In the genomic region with DNA sequence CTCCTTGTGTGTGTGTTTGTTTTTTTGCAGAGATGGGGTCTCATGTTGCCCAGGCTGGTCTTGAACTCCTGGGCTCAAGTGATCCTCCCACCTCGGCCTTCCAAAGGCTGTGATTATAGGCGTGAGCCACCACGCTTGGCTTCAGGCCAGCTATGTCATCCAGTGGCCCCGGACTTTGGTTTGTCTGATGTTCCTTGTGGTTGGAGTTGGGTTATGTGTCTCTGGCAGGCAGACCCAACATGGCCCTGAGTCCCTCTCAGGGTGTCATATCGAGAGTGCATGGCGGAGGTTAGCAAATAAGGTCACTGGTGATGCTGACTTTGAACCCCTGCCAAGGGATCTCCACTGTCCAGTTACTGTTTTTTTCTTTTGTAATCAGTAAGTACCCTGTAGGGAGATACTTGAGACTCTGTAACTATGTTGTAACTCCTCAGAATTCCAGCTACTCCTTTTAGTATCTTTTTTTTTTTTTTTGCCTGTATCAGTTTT, we compare ENCODE assay signal across 3 cellular contexts.
TF ChIP-seq lines count a peak whose summit lies in the region.

No MANE protein-coding gene starts in this region.

TF ChIP-seq in IMR-90, 13 proteins besides CTCF, POLR2A, EP300 and RAD21 (continued from another document):
- TF ChIP-seq, protein P1, sequence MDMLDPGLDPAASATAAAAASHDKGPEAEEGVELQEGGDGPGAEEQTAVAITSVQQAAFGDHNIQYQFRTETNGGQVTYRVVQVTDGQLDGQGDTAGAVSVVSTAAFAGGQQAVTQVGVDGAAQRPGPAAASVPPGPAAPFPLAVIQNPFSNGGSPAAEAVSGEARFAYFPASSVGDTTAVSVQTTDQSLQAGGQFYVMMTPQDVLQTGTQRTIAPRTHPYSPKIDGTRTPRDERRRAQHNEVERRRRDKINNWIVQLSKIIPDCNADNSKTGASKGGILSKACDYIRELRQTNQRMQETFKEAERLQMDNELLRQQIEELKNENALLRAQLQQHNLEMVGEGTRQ (IDR thresholded peaks at IDR 0.05; ENCODE audit: low read depth, low read length), result no peak
- no peak for TF ChIP-seq MAFK (IDR thresholded peaks at IDR 0.05; ENCODE audit: low read depth, low read length)
- TF ChIP-seq FOS (IDR thresholded peaks at IDR 0.05; ENCODE audit: low read depth, low read length), result no peak
- TF ChIP-seq BHLHE40 (IDR thresholded peaks at IDR 0.05; ENCODE audit: low read depth, low read length), result no peak
- TF ChIP-seq RFX5 (IDR thresholded peaks at IDR 0.05; ENCODE audit: low read depth, low read length), result no peak
- no peak for TF ChIP-seq MAZ (IDR thresholded peaks at IDR 0.05; ENCODE audit: borderline replicate concordance, low read depth, low read length)
- no peak for TF ChIP-seq CEBPB (IDR thresholded peaks at IDR 0.05; ENCODE audit: low read depth, low read length)
- no peak for TF ChIP-seq CHD1 (IDR thresholded peaks at IDR 0.05; ENCODE audit: low read depth, low read length)
- TF ChIP-seq NFE2L2 (IDR thresholded peaks at IDR 0.05; ENCODE audit: low read depth, low read length), result no peak
- TF ChIP-seq MXI1 (IDR thresholded peaks at IDR 0.05; ENCODE audit: borderline replicate concordance, low read depth, low read length), result no peak
- TF ChIP-seq, protein P2, sequence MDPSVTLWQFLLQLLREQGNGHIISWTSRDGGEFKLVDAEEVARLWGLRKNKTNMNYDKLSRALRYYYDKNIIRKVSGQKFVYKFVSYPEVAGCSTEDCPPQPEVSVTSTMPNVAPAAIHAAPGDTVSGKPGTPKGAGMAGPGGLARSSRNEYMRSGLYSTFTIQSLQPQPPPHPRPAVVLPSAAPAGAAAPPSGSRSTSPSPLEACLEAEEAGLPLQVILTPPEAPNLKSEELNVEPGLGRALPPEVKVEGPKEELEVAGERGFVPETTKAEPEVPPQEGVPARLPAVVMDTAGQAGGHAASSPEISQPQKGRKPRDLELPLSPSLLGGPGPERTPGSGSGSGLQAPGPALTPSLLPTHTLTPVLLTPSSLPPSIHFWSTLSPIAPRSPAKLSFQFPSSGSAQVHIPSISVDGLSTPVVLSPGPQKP (IDR thresholded peaks at IDR 0.05; ENCODE audit: borderline replicate concordance, low read depth, low read length), result no peak
- TF ChIP-seq RCOR1 (IDR thresholded peaks at IDR 0.05; ENCODE audit: insufficient replicate concordance, low read length), result no peak
TF ChIP-seq in IMR-90: peak in this region for 0.

TF ChIP-seq in WTC11, 78 proteins besides CTCF, POLR2A, EP300 and RAD21:
- TF ChIP-seq, protein P3, sequence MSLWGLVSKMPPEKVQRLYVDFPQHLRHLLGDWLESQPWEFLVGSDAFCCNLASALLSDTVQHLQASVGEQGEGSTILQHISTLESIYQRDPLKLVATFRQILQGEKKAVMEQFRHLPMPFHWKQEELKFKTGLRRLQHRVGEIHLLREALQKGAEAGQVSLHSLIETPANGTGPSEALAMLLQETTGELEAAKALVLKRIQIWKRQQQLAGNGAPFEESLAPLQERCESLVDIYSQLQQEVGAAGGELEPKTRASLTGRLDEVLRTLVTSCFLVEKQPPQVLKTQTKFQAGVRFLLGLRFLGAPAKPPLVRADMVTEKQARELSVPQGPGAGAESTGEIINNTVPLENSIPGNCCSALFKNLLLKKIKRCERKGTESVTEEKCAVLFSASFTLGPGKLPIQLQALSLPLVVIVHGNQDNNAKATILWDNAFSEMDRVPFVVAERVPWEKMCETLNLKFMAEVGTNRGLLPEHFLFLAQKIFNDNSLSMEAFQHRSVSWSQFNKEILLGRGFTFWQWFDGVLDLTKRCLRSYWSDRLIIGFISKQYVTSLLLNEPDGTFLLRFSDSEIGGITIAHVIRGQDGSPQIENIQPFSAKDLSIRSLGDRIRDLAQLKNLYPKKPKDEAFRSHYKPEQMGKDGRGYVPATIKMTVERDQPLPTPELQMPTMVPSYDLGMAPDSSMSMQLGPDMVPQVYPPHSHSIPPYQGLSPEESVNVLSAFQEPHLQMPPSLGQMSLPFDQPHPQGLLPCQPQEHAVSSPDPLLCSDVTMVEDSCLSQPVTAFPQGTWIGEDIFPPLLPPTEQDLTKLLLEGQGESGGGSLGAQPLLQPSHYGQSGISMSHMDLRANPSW (CRISPR knock-in tag; conservative IDR thresholded peaks at IDR 0.05; ENCODE audit: low read depth), result no peak
- no peak for TF ChIP-seq HMGA2 (CRISPR knock-in tag; IDR thresholded peaks at IDR 0.05)
- no peak for TF ChIP-seq SP1 (CRISPR knock-in tag; conservative IDR thresholded peaks at IDR 0.05)
- no peak for TF ChIP-seq ATF1 (CRISPR knock-in tag; IDR thresholded peaks at IDR 0.05)
- TF ChIP-seq, protein P4, sequence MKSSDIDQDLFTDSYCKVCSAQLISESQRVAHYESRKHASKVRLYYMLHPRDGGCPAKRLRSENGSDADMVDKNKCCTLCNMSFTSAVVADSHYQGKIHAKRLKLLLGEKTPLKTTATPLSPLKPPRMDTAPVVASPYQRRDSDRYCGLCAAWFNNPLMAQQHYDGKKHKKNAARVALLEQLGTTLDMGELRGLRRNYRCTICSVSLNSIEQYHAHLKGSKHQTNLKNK (CRISPR knock-in tag; IDR thresholded peaks at IDR 0.05), result no peak
- no peak for TF ChIP-seq SOX15 (CRISPR knock-in tag; IDR thresholded peaks at IDR 0.05)
- TF ChIP-seq, protein P5, sequence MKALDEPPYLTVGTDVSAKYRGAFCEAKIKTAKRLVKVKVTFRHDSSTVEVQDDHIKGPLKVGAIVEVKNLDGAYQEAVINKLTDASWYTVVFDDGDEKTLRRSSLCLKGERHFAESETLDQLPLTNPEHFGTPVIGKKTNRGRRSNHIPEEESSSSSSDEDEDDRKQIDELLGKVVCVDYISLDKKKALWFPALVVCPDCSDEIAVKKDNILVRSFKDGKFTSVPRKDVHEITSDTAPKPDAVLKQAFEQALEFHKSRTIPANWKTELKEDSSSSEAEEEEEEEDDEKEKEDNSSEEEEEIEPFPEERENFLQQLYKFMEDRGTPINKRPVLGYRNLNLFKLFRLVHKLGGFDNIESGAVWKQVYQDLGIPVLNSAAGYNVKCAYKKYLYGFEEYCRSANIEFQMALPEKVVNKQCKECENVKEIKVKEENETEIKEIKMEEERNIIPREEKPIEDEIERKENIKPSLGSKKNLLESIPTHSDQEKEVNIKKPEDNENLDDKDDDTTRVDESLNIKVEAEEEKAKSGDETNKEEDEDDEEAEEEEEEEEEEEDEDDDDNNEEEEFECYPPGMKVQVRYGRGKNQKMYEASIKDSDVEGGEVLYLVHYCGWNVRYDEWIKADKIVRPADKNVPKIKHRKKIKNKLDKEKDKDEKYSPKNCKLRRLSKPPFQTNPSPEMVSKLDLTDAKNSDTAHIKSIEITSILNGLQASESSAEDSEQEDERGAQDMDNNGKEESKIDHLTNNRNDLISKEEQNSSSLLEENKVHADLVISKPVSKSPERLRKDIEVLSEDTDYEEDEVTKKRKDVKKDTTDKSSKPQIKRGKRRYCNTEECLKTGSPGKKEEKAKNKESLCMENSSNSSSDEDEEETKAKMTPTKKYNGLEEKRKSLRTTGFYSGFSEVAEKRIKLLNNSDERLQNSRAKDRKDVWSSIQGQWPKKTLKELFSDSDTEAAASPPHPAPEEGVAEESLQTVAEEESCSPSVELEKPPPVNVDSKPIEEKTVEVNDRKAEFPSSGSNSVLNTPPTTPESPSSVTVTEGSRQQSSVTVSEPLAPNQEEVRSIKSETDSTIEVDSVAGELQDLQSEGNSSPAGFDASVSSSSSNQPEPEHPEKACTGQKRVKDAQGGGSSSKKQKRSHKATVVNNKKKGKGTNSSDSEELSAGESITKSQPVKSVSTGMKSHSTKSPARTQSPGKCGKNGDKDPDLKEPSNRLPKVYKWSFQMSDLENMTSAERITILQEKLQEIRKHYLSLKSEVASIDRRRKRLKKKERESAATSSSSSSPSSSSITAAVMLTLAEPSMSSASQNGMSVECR (CRISPR knock-in tag; IDR thresholded peaks at IDR 0.05; ENCODE audit: borderline replicate concordance), result no peak
- no peak for TF ChIP-seq ESRRA (CRISPR knock-in tag; IDR thresholded peaks at IDR 0.05; ENCODE audit: borderline replicate concordance)
TF ChIP-seq in WTC11: peak in this region for 0.

TF ChIP-seq in SK-N-SH treated with all-trans-retinoic acid at 6 μM for 48 hours, 23 proteins besides CTCF, POLR2A, EP300 and RAD21 (continued from another document):
- TF ChIP-seq ZFP30 (CRISPR knock-in tag; IDR thresholded peaks at IDR 0.05) (no peak), RARB (CRISPR knock-in tag; IDR thresholded peaks at IDR 0.05) (no peak), CSDC2 (CRISPR knock-in tag; IDR thresholded peaks at IDR 0.05) (no peak), SNAI2 (CRISPR knock-in tag; IDR thresholded peaks at IDR 0.05) (no peak), TCF4 (CRISPR knock-in tag; IDR thresholded peaks at IDR 0.05; ENCODE audit: borderline replicate concordance) (no peak), ARNTL (CRISPR knock-in tag; IDR thresholded peaks at IDR 0.05; ENCODE audit: borderline replicate concordance, low read depth) (no peak)
- TF ChIP-seq, protein P6, sequence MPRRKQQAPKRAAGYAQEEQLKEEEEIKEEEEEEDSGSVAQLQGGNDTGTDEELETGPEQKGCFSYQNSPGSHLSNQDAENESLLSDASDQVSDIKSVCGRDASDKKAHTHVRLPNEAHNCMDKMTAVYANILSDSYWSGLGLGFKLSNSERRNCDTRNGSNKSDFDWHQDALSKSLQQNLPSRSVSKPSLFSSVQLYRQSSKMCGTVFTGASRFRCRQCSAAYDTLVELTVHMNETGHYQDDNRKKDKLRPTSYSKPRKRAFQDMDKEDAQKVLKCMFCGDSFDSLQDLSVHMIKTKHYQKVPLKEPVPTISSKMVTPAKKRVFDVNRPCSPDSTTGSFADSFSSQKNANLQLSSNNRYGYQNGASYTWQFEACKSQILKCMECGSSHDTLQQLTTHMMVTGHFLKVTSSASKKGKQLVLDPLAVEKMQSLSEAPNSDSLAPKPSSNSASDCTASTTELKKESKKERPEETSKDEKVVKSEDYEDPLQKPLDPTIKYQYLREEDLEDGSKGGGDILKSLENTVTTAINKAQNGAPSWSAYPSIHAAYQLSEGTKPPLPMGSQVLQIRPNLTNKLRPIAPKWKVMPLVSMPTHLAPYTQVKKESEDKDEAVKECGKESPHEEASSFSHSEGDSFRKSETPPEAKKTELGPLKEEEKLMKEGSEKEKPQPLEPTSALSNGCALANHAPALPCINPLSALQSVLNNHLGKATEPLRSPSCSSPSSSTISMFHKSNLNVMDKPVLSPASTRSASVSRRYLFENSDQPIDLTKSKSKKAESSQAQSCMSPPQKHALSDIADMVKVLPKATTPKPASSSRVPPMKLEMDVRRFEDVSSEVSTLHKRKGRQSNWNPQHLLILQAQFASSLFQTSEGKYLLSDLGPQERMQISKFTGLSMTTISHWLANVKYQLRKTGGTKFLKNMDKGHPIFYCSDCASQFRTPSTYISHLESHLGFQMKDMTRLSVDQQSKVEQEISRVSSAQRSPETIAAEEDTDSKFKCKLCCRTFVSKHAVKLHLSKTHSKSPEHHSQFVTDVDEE (CRISPR knock-in tag; IDR thresholded peaks at IDR 0.05), result no peak
- TF ChIP-seq, protein P7, sequence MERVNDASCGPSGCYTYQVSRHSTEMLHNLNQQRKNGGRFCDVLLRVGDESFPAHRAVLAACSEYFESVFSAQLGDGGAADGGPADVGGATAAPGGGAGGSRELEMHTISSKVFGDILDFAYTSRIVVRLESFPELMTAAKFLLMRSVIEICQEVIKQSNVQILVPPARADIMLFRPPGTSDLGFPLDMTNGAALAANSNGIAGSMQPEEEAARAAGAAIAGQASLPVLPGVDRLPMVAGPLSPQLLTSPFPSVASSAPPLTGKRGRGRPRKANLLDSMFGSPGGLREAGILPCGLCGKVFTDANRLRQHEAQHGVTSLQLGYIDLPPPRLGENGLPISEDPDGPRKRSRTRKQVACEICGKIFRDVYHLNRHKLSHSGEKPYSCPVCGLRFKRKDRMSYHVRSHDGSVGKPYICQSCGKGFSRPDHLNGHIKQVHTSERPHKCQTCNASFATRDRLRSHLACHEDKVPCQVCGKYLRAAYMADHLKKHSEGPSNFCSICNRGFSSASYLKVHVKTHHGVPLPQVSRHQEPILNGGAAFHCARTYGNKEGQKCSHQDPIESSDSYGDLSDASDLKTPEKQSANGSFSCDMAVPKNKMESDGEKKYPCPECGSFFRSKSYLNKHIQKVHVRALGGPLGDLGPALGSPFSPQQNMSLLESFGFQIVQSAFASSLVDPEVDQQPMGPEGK (CRISPR knock-in tag; IDR thresholded peaks at IDR 0.05; ENCODE audit: borderline replicate concordance), result no peak
